Comparison of ENCODE assay signal across 1 cellular context in the genomic region with DNA sequence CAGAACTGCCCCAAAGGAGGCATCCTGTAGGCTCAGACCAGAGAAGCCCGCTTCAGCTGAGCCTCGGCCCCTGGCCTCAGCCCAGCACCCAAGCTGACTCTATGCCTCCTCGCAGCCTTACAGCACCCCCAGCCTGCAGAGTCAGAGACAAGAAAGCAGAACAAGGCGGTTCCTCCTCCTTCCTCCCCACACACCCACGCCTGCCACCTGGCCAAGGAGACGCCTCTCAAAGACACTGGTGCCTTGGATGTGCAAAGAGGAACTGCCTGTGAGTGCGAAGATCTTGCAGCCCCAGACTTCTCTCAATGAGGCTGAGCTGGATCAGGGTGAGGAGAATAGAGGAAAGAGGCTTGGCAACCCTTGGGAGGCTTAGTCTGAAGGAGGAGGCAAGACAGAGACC.
TF ChIP-seq lines count a peak whose summit lies in the region.

No MANE protein-coding gene starts in this region.

TF ChIP-seq in K562, 482 proteins besides CTCF, POLR2A, EP300 and RAD21 (continued from another document):
- TF ChIP-seq ZNF232 (CRISPR knock-in tag; IDR thresholded peaks at IDR 0.05) (no peak), RB1 (IDR thresholded peaks at IDR 0.05; ENCODE audit: low read depth) (no peak), FOXO4 (CRISPR knock-in tag; IDR thresholded peaks at IDR 0.05) (no peak), U2AF2 (optimal IDR thresholded peaks at IDR 0.05; ENCODE audit: low read depth, low read length) (no peak), GABPA (tag; conservative IDR thresholded peaks at IDR 0.05; ENCODE audit: low read depth) (no peak), ZNF175 (CRISPR knock-in tag; IDR thresholded peaks at IDR 0.05; ENCODE audit: low read depth) (no peak), RCOR1 (IDR thresholded peaks at IDR 0.05; ENCODE audit: borderline replicate concordance in 1 of 2, low read depth in 2 of 2, low read length in 2 of 2) (peak in 1 of 2 experiments; percentile 22; a peak in 1 of 4 replicates)
